In genomic region chr7:55155351-55156117, GRCh38 we compare ENCODE assay signal across 15 cellular contexts.
"Had no signal": no experiment of that assay in that cellular context is flagged by ENCODE, and none has a peak within 500 bp of the region (broad histone marks: within the 10 kb centered on the region; RNA-seq: fewer than 3 reads in every experiment).

No MANE protein-coding gene starts in this region.

- H3K4me1 ChIP-seq: sigmoid colon had no signal

- H3K27me3 ChIP-seq: gastrocnemius medialis, sigmoid colon had no signal

- DNase-seq: activated CD4-positive, alpha-beta T cell treated with anti-CD3 and anti-CD28 coated beads, Interleukin-2, amount 10 ng/mL, durations not matched to agents 7 days and 5 days; activated CD4-positive, CD25-positive, alpha-beta regulatory T cell; activated CD8-positive, alpha-beta memory T cell treated with anti-CD3 and anti-CD28 coated beads for 24 hours; activated naive CD4-positive, alpha-beta T cell treated with anti-CD3 and anti-CD28 coated beads for 36 hours; caudate nucleus; cortex of kidney; effector CD8-positive, alpha-beta T cell; gastrocnemius medialis; left ventricle myocardium superior; mesendoderm; sigmoid colon; stimulated activated CD4-positive, alpha-beta T cell treated with anti-CD3 and anti-CD28 coated beads, Interleukin-12 subunit alpha, Interleukin-12 subunit beta, amount 100 ng/mL, for 4 hours; stimulated activated naive CD4-positive, alpha-beta T cell treated with Interleukin-2 at 50 U/mL for 16 hours; trophoblast cell had no signal

- H3K27ac ChIP-seq: sigmoid colon had no signal

- H3K9me3 ChIP-seq: gastrocnemius medialis, sigmoid colon had no signal

- ATAC-seq: activated T-helper 17 cell treated with anti-CD3 and anti-CD28 coated beads, Interleukin-2, amount 50 U/mL, for 72 hours; gastrocnemius medialis; left ventricle myocardium superior had no signal

- H3K4me3 ChIP-seq: gastrocnemius medialis, sigmoid colon had no signal
